In genomic region chr15:43510230-43511011, GRCh38 we compare ENCODE assay signal across 1 cellular context.
A peak's percentile ranks its signal among the peaks of the same experiment; 100 is the strongest.
TF ChIP-seq lines count a peak whose summit lies in the region.

No MANE protein-coding gene starts in this region.

TF ChIP-seq in HepG2, 621 proteins besides CTCF, POLR2A, EP300 and RAD21 (continued from another document and continues in another):
- TF ChIP-seq, protein P1, sequence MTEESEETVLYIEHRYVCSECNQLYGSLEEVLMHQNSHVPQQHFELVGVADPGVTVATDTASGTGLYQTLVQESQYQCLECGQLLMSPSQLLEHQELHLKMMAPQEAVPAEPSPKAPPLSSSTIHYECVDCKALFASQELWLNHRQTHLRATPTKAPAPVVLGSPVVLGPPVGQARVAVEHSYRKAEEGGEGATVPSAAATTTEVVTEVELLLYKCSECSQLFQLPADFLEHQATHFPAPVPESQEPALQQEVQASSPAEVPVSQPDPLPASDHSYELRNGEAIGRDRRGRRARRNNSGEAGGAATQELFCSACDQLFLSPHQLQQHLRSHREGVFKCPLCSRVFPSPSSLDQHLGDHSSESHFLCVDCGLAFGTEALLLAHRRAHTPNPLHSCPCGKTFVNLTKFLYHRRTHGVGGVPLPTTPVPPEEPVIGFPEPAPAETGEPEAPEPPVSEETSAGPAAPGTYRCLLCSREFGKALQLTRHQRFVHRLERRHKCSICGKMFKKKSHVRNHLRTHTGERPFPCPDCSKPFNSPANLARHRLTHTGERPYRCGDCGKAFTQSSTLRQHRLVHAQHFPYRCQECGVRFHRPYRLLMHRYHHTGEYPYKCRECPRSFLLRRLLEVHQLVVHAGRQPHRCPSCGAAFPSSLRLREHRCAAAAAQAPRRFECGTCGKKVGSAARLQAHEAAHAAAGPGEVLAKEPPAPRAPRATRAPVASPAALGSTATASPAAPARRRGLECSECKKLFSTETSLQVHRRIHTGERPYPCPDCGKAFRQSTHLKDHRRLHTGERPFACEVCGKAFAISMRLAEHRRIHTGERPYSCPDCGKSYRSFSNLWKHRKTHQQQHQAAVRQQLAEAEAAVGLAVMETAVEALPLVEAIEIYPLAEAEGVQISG (CRISPR knock-in tag; IDR thresholded peaks at IDR 0.05): no peak
- TF ChIP-seq ISL2 (CRISPR knock-in tag; IDR thresholded peaks at IDR 0.05) (no peak), FOSL1 (CRISPR knock-in tag; IDR thresholded peaks at IDR 0.05; ENCODE audit: borderline replicate concordance) (no peak), ZFP36L1 (CRISPR knock-in tag; IDR thresholded peaks at IDR 0.05) (no peak), ZBTB1 (CRISPR knock-in tag; IDR thresholded peaks at IDR 0.05; ENCODE audit: borderline replicate concordance) (no peak), MZF1 (CRISPR knock-in tag; IDR thresholded peaks at IDR 0.05; ENCODE audit: borderline replicate concordance) (no peak), BHLHE40 (IDR thresholded peaks at IDR 0.05; ENCODE audit: low read length) (peak; percentile 46; the same call in 1 of the 2 replicates), RFX3 (CRISPR knock-in tag; IDR thresholded peaks at IDR 0.05) (peak; percentile 98; the same call in 1 of the 2 replicates), ATRX (CRISPR knock-in tag; IDR thresholded peaks at IDR 0.05; ENCODE audit: borderline replicate concordance) (no peak), MIXL1 (CRISPR knock-in tag; IDR thresholded peaks at IDR 0.05) (0 out of 2 replicates have a peak, but pooled peaks have one; percentile 9), SPEN (CRISPR knock-in tag; IDR thresholded peaks at IDR 0.05; ENCODE audit: low read depth) (no peak), CREB1 (IDR thresholded peaks at IDR 0.05) (0 out of 2 replicates have a peak, but pooled peaks have one; percentile 8), CREB1 (CRISPR knock-in tag; IDR thresholded peaks at IDR 0.05) (no peak), SP5 (CRISPR knock-in tag; IDR thresholded peaks at IDR 0.05; ENCODE audit: borderline replicate concordance, low read depth) (peak; percentile 82), ZNF720 (CRISPR knock-in tag; IDR thresholded peaks at IDR 0.05) (no peak), ZKSCAN1 (IDR thresholded peaks at IDR 0.05; ENCODE audit: low read length) (no peak), ZNF749 (CRISPR knock-in tag; IDR thresholded peaks at IDR 0.05; ENCODE audit: borderline replicate concordance) (no peak), SAP130 (CRISPR knock-in tag; IDR thresholded peaks at IDR 0.05; ENCODE audit: low read depth) (peak; percentile 96), ZNF275 (CRISPR knock-in tag; IDR thresholded peaks at IDR 0.05; ENCODE audit: borderline replicate concordance) (no peak), ZSCAN31 (CRISPR knock-in tag; IDR thresholded peaks at IDR 0.05; ENCODE audit: low read depth) (no peak), BCL6 (CRISPR knock-in tag; IDR thresholded peaks at IDR 0.05) (peak; percentile 2; the same call in 1 of the 2 replicates), TCF7L2 (IDR thresholded peaks at IDR 0.05; ENCODE audit: low read depth, low read length) (no peak), TBX2 (CRISPR knock-in tag; IDR thresholded peaks at IDR 0.05; ENCODE audit: borderline replicate concordance) (peak; percentile 54; the same call in 1 of the 2 replicates), PRDM10 (CRISPR knock-in tag; IDR thresholded peaks at IDR 0.05; ENCODE audit: low read depth) (peak; percentile 91), TBX3 (IDR thresholded peaks at IDR 0.05; ENCODE audit: borderline replicate concordance) (no peak), ZNF253 (CRISPR knock-in tag; IDR thresholded peaks at IDR 0.05; ENCODE audit: borderline replicate concordance) (no peak), ZNF558 (CRISPR knock-in tag; IDR thresholded peaks at IDR 0.05; ENCODE audit: borderline replicate concordance) (0 out of 2 replicates have a peak, but pooled peaks have one; percentile 36), U2AF2 (IDR thresholded peaks at IDR 0.05; ENCODE audit: low read depth, low read length) (no peak), HNRNPK (IDR thresholded peaks at IDR 0.05; ENCODE audit: low read depth, low read length, poor library complexity, severe bottlenecking) (peak; percentile 55), TAF1 (CRISPR knock-in tag; IDR thresholded peaks at IDR 0.05) (no peak; the same call in 1 of the 2 replicates)
- TF ChIP-seq, protein P2, sequence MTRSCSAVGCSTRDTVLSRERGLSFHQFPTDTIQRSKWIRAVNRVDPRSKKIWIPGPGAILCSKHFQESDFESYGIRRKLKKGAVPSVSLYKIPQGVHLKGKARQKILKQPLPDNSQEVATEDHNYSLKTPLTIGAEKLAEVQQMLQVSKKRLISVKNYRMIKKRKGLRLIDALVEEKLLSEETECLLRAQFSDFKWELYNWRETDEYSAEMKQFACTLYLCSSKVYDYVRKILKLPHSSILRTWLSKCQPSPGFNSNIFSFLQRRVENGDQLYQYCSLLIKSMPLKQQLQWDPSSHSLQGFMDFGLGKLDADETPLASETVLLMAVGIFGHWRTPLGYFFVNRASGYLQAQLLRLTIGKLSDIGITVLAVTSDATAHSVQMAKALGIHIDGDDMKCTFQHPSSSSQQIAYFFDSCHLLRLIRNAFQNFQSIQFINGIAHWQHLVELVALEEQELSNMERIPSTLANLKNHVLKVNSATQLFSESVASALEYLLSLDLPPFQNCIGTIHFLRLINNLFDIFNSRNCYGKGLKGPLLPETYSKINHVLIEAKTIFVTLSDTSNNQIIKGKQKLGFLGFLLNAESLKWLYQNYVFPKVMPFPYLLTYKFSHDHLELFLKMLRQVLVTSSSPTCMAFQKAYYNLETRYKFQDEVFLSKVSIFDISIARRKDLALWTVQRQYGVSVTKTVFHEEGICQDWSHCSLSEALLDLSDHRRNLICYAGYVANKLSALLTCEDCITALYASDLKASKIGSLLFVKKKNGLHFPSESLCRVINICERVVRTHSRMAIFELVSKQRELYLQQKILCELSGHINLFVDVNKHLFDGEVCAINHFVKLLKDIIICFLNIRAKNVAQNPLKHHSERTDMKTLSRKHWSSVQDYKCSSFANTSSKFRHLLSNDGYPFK (CRISPR knock-in tag; IDR thresholded peaks at IDR 0.05; ENCODE audit: borderline replicate concordance): peak; percentile 81; the same call in 1 of the 2 replicates
- TF ChIP-seq, protein P3, sequence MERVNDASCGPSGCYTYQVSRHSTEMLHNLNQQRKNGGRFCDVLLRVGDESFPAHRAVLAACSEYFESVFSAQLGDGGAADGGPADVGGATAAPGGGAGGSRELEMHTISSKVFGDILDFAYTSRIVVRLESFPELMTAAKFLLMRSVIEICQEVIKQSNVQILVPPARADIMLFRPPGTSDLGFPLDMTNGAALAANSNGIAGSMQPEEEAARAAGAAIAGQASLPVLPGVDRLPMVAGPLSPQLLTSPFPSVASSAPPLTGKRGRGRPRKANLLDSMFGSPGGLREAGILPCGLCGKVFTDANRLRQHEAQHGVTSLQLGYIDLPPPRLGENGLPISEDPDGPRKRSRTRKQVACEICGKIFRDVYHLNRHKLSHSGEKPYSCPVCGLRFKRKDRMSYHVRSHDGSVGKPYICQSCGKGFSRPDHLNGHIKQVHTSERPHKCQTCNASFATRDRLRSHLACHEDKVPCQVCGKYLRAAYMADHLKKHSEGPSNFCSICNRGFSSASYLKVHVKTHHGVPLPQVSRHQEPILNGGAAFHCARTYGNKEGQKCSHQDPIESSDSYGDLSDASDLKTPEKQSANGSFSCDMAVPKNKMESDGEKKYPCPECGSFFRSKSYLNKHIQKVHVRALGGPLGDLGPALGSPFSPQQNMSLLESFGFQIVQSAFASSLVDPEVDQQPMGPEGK (CRISPR knock-in tag; IDR thresholded peaks at IDR 0.05): peak; percentile 73
- TF ChIP-seq, protein P4, sequence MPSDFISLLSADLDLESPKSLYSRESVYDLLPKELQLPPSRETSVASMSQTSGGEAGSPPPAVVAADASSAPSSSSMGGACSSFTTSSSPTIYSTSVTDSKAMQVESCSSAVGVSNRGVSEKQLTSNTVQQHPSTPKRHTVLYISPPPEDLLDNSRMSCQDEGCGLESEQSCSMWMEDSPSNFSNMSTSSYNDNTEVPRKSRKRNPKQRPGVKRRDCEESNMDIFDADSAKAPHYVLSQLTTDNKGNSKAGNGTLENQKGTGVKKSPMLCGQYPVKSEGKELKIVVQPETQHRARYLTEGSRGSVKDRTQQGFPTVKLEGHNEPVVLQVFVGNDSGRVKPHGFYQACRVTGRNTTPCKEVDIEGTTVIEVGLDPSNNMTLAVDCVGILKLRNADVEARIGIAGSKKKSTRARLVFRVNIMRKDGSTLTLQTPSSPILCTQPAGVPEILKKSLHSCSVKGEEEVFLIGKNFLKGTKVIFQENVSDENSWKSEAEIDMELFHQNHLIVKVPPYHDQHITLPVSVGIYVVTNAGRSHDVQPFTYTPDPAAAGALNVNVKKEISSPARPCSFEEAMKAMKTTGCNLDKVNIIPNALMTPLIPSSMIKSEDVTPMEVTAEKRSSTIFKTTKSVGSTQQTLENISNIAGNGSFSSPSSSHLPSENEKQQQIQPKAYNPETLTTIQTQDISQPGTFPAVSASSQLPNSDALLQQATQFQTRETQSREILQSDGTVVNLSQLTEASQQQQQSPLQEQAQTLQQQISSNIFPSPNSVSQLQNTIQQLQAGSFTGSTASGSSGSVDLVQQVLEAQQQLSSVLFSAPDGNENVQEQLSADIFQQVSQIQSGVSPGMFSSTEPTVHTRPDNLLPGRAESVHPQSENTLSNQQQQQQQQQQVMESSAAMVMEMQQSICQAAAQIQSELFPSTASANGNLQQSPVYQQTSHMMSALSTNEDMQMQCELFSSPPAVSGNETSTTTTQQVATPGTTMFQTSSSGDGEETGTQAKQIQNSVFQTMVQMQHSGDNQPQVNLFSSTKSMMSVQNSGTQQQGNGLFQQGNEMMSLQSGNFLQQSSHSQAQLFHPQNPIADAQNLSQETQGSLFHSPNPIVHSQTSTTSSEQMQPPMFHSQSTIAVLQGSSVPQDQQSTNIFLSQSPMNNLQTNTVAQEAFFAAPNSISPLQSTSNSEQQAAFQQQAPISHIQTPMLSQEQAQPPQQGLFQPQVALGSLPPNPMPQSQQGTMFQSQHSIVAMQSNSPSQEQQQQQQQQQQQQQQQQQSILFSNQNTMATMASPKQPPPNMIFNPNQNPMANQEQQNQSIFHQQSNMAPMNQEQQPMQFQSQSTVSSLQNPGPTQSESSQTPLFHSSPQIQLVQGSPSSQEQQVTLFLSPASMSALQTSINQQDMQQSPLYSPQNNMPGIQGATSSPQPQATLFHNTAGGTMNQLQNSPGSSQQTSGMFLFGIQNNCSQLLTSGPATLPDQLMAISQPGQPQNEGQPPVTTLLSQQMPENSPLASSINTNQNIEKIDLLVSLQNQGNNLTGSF (CRISPR knock-in tag; IDR thresholded peaks at IDR 0.05): no peak
- TF ChIP-seq, protein P5, sequence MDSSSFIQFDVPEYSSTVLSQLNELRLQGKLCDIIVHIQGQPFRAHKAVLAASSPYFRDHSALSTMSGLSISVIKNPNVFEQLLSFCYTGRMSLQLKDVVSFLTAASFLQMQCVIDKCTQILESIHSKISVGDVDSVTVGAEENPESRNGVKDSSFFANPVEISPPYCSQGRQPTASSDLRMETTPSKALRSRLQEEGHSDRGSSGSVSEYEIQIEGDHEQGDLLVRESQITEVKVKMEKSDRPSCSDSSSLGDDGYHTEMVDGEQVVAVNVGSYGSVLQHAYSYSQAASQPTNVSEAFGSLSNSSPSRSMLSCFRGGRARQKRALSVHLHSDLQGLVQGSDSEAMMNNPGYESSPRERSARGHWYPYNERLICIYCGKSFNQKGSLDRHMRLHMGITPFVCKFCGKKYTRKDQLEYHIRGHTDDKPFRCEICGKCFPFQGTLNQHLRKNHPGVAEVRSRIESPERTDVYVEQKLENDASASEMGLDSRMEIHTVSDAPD (CRISPR knock-in tag; IDR thresholded peaks at IDR 0.05): no peak
